1 cellular context compared by ENCODE assay signal in genomic region chr3:17055374-17056276, GRCh38.
TF ChIP-seq lines count a peak whose summit lies in the region.

No MANE protein-coding gene starts in this region.

TF ChIP-seq in GM12878, 131 proteins besides CTCF, POLR2A, EP300 and RAD21 (continued from another document and continues in another):
- TF ChIP-seq MLLT1 (IDR thresholded peaks at IDR 0.05) (peak; percentile 57; the same call in 1 of the 2 replicates), HDAC2 (IDR thresholded peaks at IDR 0.05) (no peak), STAT3 (IDR thresholded peaks at IDR 0.05; ENCODE audit: low read depth, low read length) (no peak), RCOR1 (conservative IDR thresholded peaks at IDR 0.05; ENCODE audit: low read depth, low read length) (no peak), TBL1XR1 (IDR thresholded peaks at IDR 0.05; ENCODE audit: low read depth, low read length) (peak; percentile 83; the same call in 1 of the 2 replicates), RUNX3 (IDR thresholded peaks at IDR 0.05; ENCODE audit: low read length) (peak; percentile 99), POLR2AphosphoS5 (IDR thresholded peaks at IDR 0.05; ENCODE audit: low read length) (no peak), RAD51 (IDR thresholded peaks at IDR 0.05) (no peak), RELA (IDR thresholded peaks at IDR 0.05; ENCODE audit: borderline replicate concordance, partially characterized antibody) (no peak), MYC (IDR thresholded peaks at IDR 0.05; ENCODE audit: insufficient read depth, insufficient read length, insufficient replicate concordance, low read length, severe bottlenecking) (no peak), CEBPB (IDR thresholded peaks at IDR 0.05; ENCODE audit: borderline replicate concordance in 1 of 2, low read depth in 2 of 2, low read length in 2 of 2) (no peak), EZH2 (IDR thresholded peaks at IDR 0.05; ENCODE audit: borderline replicate concordance, control insufficient read depth, low read depth, low read length) (0 out of 2 replicates have a peak, but pooled peaks have one; percentile 40), ESRRA (IDR thresholded peaks at IDR 0.05; ENCODE audit: low read length) (no peak), HDGF (IDR thresholded peaks at IDR 0.05) (peak; percentile 64; the same call in 1 of the 2 replicates), RB1 (IDR thresholded peaks at IDR 0.05; ENCODE audit: borderline replicate concordance) (no peak), ZBED1 (IDR thresholded peaks at IDR 0.05; ENCODE audit: borderline replicate concordance) (peak; percentile 79), KDM1A (IDR thresholded peaks at IDR 0.05; ENCODE audit: borderline replicate concordance) (no peak), SMAD5 (IDR thresholded peaks at IDR 0.05; ENCODE audit: low read depth) (no peak), RFX5 (IDR thresholded peaks at IDR 0.05; ENCODE audit: low read depth, low read length) (no peak), TARDBP (IDR thresholded peaks at IDR 0.05; ENCODE audit: borderline replicate concordance) (no peak), NFXL1 (IDR thresholded peaks at IDR 0.05; ENCODE audit: borderline replicate concordance) (no peak), IRF5 (IDR thresholded peaks at IDR 0.05; ENCODE audit: borderline replicate concordance) (no peak), ZNF592 (IDR thresholded peaks at IDR 0.05) (no peak), JUNB (IDR thresholded peaks at IDR 0.05) (peak; percentile 82), IKZF1 (conservative IDR thresholded peaks at IDR 0.05) (peak; percentile 90), TAF1 (IDR thresholded peaks at IDR 0.05; ENCODE audit: borderline replicate concordance, low read depth, low read length) (no peak), ASH2L (IDR thresholded peaks at IDR 0.05; ENCODE audit: borderline replicate concordance, low read depth) (no peak), IKZF2 (IDR thresholded peaks at IDR 0.05) (peak; percentile 89)
- TF ChIP-seq, protein P1, sequence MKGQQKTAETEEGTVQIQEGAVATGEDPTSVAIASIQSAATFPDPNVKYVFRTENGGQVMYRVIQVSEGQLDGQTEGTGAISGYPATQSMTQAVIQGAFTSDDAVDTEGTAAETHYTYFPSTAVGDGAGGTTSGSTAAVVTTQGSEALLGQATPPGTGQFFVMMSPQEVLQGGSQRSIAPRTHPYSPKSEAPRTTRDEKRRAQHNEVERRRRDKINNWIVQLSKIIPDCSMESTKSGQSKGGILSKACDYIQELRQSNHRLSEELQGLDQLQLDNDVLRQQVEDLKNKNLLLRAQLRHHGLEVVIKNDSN (IDR thresholded peaks at IDR 0.05; ENCODE audit: borderline replicate concordance, extremely low read length, insufficient read depth, low read depth, low read length): no peak
- TF ChIP-seq, protein P2, sequence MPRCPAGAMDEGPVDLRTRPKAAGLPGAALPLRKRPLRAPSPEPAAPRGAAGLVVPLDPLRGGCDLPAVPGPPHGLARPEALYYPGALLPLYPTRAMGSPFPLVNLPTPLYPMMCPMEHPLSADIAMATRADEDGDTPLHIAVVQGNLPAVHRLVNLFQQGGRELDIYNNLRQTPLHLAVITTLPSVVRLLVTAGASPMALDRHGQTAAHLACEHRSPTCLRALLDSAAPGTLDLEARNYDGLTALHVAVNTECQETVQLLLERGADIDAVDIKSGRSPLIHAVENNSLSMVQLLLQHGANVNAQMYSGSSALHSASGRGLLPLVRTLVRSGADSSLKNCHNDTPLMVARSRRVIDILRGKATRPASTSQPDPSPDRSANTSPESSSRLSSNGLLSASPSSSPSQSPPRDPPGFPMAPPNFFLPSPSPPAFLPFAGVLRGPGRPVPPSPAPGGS (IDR thresholded peaks at IDR 0.05; ENCODE audit: borderline replicate concordance, insufficient read depth, low read depth, low read length, poor library complexity, severe bottlenecking): peak; percentile 97
- TF ChIP-seq, protein P3, sequence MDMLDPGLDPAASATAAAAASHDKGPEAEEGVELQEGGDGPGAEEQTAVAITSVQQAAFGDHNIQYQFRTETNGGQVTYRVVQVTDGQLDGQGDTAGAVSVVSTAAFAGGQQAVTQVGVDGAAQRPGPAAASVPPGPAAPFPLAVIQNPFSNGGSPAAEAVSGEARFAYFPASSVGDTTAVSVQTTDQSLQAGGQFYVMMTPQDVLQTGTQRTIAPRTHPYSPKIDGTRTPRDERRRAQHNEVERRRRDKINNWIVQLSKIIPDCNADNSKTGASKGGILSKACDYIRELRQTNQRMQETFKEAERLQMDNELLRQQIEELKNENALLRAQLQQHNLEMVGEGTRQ (IDR thresholded peaks at IDR 0.05; ENCODE audit: borderline replicate concordance, low read depth, low read length): no peak
- TF ChIP-seq, protein P4, sequence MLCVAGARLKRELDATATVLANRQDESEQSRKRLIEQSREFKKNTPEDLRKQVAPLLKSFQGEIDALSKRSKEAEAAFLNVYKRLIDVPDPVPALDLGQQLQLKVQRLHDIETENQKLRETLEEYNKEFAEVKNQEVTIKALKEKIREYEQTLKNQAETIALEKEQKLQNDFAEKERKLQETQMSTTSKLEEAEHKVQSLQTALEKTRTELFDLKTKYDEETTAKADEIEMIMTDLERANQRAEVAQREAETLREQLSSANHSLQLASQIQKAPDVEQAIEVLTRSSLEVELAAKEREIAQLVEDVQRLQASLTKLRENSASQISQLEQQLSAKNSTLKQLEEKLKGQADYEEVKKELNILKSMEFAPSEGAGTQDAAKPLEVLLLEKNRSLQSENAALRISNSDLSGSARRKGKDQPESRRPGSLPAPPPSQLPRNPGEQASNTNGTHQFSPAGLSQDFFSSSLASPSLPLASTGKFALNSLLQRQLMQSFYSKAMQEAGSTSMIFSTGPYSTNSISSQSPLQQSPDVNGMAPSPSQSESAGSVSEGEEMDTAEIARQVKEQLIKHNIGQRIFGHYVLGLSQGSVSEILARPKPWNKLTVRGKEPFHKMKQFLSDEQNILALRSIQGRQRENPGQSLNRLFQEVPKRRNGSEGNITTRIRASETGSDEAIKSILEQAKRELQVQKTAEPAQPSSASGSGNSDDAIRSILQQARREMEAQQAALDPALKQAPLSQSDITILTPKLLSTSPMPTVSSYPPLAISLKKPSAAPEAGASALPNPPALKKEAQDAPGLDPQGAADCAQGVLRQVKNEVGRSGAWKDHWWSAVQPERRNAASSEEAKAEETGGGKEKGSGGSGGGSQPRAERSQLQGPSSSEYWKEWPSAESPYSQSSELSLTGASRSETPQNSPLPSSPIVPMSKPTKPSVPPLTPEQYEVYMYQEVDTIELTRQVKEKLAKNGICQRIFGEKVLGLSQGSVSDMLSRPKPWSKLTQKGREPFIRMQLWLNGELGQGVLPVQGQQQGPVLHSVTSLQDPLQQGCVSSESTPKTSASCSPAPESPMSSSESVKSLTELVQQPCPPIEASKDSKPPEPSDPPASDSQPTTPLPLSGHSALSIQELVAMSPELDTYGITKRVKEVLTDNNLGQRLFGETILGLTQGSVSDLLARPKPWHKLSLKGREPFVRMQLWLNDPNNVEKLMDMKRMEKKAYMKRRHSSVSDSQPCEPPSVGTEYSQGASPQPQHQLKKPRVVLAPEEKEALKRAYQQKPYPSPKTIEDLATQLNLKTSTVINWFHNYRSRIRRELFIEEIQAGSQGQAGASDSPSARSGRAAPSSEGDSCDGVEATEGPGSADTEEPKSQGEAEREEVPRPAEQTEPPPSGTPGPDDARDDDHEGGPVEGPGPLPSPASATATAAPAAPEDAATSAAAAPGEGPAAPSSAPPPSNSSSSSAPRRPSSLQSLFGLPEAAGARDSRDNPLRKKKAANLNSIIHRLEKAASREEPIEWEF (IDR thresholded peaks at IDR 0.05; ENCODE audit: insufficient replicate concordance, low read depth, low read length): peak; percentile 95
- TF ChIP-seq, protein P5, sequence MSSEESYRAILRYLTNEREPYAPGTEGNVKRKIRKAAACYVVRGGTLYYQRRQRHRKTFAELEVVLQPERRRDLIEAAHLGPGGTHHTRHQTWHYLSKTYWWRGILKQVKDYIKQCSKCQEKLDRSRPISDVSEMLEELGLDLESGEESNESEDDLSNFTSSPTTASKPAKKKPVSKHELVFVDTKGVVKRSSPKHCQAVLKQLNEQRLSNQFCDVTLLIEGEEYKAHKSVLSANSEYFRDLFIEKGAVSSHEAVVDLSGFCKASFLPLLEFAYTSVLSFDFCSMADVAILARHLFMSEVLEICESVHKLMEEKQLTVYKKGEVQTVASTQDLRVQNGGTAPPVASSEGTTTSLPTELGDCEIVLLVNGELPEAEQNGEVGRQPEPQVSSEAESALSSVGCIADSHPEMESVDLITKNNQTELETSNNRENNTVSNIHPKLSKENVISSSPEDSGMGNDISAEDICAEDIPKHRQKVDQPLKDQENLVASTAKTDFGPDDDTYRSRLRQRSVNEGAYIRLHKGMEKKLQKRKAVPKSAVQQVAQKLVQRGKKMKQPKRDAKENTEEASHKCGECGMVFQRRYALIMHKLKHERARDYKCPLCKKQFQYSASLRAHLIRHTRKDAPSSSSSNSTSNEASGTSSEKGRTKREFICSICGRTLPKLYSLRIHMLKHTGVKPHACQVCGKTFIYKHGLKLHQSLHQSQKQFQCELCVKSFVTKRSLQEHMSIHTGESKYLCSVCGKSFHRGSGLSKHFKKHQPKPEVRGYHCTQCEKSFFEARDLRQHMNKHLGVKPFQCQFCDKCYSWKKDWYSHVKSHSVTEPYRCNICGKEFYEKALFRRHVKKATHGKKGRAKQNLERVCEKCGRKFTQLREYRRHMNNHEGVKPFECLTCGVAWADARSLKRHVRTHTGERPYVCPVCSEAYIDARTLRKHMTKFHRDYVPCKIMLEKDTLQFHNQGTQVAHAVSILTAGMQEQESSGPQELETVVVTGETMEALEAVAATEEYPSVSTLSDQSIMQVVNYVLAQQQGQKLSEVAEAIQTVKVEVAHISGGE (CRISPR knock-in tag; IDR thresholded peaks at IDR 0.05): no peak
- TF ChIP-seq, protein P6, sequence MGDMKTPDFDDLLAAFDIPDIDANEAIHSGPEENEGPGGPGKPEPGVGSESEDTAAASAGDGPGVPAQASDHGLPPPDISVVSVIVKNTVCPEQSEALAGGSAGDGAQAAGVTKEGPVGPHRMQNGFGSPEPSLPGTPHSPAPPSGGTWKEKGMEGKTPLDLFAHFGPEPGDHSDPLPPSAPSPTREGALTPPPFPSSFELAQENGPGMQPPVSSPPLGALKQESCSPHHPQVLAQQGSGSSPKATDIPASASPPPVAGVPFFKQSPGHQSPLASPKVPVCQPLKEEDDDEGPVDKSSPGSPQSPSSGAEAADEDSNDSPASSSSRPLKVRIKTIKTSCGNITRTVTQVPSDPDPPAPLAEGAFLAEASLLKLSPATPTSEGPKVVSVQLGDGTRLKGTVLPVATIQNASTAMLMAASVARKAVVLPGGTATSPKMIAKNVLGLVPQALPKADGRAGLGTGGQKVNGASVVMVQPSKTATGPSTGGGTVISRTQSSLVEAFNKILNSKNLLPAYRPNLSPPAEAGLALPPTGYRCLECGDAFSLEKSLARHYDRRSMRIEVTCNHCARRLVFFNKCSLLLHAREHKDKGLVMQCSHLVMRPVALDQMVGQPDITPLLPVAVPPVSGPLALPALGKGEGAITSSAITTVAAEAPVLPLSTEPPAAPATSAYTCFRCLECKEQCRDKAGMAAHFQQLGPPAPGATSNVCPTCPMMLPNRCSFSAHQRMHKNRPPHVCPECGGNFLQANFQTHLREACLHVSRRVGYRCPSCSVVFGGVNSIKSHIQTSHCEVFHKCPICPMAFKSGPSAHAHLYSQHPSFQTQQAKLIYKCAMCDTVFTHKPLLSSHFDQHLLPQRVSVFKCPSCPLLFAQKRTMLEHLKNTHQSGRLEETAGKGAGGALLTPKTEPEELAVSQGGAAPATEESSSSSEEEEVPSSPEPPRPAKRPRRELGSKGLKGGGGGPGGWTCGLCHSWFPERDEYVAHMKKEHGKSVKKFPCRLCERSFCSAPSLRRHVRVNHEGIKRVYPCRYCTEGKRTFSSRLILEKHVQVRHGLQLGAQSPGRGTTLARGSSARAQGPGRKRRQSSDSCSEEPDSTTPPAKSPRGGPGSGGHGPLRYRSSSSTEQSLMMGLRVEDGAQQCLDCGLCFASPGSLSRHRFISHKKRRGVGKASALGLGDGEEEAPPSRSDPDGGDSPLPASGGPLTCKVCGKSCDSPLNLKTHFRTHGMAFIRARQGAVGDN (IDR thresholded peaks at IDR 0.05): peak; percentile 46
